ENCODE assay signal across 15 cellular contexts in the genomic region with DNA sequence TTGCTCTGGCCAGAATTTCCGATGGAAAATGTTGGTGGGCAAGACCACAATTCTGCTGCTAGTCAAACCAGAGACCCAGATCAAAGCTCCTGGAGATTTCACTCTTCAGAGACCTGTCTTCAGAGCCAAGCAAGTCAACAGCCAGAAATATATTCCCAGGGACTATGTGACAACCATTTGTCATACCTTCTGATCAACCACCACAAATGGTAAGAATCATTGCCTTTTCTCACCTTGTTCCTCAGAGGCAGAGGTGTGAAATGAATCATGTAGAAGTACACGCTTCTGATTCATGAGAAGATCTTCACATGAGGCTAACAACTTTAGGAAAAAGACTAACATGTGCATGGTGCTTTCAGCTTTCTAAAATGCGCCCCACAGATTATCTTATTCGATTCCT.
"Had no signal": no experiment of that assay in that cellular context is flagged by ENCODE, and none has a peak within 500 bp of the region (broad histone marks: within the 10 kb centered on the region; RNA-seq: fewer than 3 reads in every experiment).

No MANE protein-coding gene starts in this region.

- H3K9me3 Mint-ChIP-seq: dendritic cell treated with granulocyte-macrophage colony-stimulating factor and Interleukin-4, amounts not matched to agents 40 ng/mL and 50 ng/mL, for 4 days; WTC11 had no signal

- H3K27me3 Mint-ChIP-seq: dendritic cell treated with granulocyte-macrophage colony-stimulating factor and Interleukin-4, amounts not matched to agents 40 ng/mL and 50 ng/mL, for 4 days had no signal

- H3K9me3 ChIP-seq: ascending aorta, breast epithelium, pancreas, SJSA1, thoracic aorta had no signal

- H3K4me3 Mint-ChIP-seq: dendritic cell treated with granulocyte-macrophage colony-stimulating factor and Interleukin-4, amounts not matched to agents 40 ng/mL and 50 ng/mL, for 4 days; WTC11 had no signal

- H3K4me3 ChIP-seq: ascending aorta, breast epithelium, lung, pancreas, SJSA1, thoracic aorta had no signal

- FAIRE-seq: pancreas, TTC549 had no signal

- DNase-seq: activated CD4-positive, alpha-beta T cell treated with anti-CD3 and anti-CD28 coated beads, Interleukin-2, amount 50 U/mL, for 4 hours; effector memory CD4-positive, alpha-beta T cell; foreskin melanocyte; head of caudate nucleus; left cardiac atrium; midbrain; pancreas had no signal

- H3K27ac Mint-ChIP-seq: dendritic cell treated with granulocyte-macrophage colony-stimulating factor and Interleukin-4, amounts not matched to agents 40 ng/mL and 50 ng/mL, for 4 days; WTC11 had no signal

- H3K36me3 Mint-ChIP-seq: WTC11 had no signal

- H3K27me3 ChIP-seq: ascending aorta, breast epithelium, pancreas, SJSA1 had no signal

- H3K4me1 ChIP-seq: ascending aorta, breast epithelium had no signal

- H3K36me3 ChIP-seq: breast epithelium, pancreas had no signal

- H3K27ac ChIP-seq: ascending aorta, breast epithelium, SJSA1, thoracic aorta had no signal
